ENCODE assay signal across 39 cellular contexts in genomic region chr18:48560491-48560890, GRCh38.
"Had no signal": no experiment of that assay in that cellular context is flagged by ENCODE, and none has a peak within 500 bp of the region (broad histone marks: within the 10 kb centered on the region; RNA-seq: fewer than 3 reads in every experiment).

No MANE protein-coding gene starts in this region.

- H3K9me3 Mint-ChIP-seq: activated B cell treated with CpG ODN at 0.5 μM for 24 hours; activated naive CD4-positive, alpha-beta T cell treated with anti-CD3 and anti-CD28 coated beads, Interleukin-2, amount 50 U/mL, for 24 hours; activated naive CD8-positive, alpha-beta T cell treated with anti-CD3 and anti-CD28 coated beads, Interleukin-2, amount 50 U/mL, for 24 hours; activated T-helper 1 cell treated with anti-CD3 and anti-CD28 coated beads, Interleukin-12 subunit alpha, Interleukin-12 subunit beta, Interleukin-2, Interleukin-4 antibody, amounts not matched to agents 30 ng/mL and 10 ng/mL and 1 ng/mL, durations not matched to agents 14 hours and 24 hours and 36 hours; activated T-helper 2 cell treated with anti-CD3 and anti-CD28 coated beads, Interferon-gamma antibody, Interleukin-2, Interleukin-4, amounts not matched to agents 10 μg/mL and 5 μg/mL and 100 μg/mL, durations not matched to agents 14 hours and 24 hours and 36 hours; central memory CD8-positive, alpha-beta T cell; effector memory CD8-positive, alpha-beta T cell; T-helper 2 cell treated with Interferon-gamma antibody and Interleukin-4, amounts not matched to agents 5 μg/mL and 100 μg/mL, for 36 hours had no signal

- H3K36me3 Mint-ChIP-seq: activated CD8-positive, alpha-beta memory T cell treated with anti-CD3 and anti-CD28 coated beads, Interleukin-2, amount 10 ng/mL, durations not matched to agents 7 days and 5 days; activated naive CD4-positive, alpha-beta T cell treated with anti-CD3 and anti-CD28 coated beads, Interleukin-2, amount 50 U/mL, for 24 hours; activated naive CD8-positive, alpha-beta T cell treated with anti-CD3 and anti-CD28 coated beads for 36 hours had no signal

- H3K36me3 ChIP-seq: adrenal gland, esophagus muscularis mucosa, gastrocnemius medialis had no signal

- H3K27ac ChIP-seq: adrenal gland, brain microvascular endothelial cell, foreskin keratinocyte, gastrocnemius medialis, heart left ventricle, WERI-Rb-1 had no signal

- H3K4me1 Mint-ChIP-seq: activated B cell treated with CpG ODN at 0.5 μM for 24 hours; activated naive CD4-positive, alpha-beta T cell treated with anti-CD3 and anti-CD28 coated beads, Interleukin-2, amount 50 U/mL, for 24 hours; activated naive CD8-positive, alpha-beta T cell treated with anti-CD3 and anti-CD28 coated beads for 36 hours; central memory CD8-positive, alpha-beta T cell had no signal

- H3K27me3 ChIP-seq: adrenal gland, brain microvascular endothelial cell, esophagus muscularis mucosa, foreskin keratinocyte, gastrocnemius medialis, heart left ventricle had no signal

- FAIRE-seq: astrocyte, bronchial epithelial cell, colon had no signal

- H3K4me3 ChIP-seq: adrenal gland, esophagus muscularis mucosa, gastrocnemius medialis, heart left ventricle had no signal

- H3K27me3 Mint-ChIP-seq: activated B cell treated with CpG ODN at 0.5 μM for 24 hours had no signal

- H3K9me3 ChIP-seq: adrenal gland had no signal

- ATAC-seq: activated CD4-positive, CD25-positive, alpha-beta regulatory T cell treated with anti-CD3 and anti-CD28 coated beads, Interleukin-2, amount 50 U/mL, for 24 hours; activated CD8-positive, alpha-beta memory T cell treated with anti-CD3 and anti-CD28 coated beads, Interleukin-2, amount 10 ng/mL, durations not matched to agents 7 days and 5 days; activated CD8-positive, alpha-beta T cell treated with anti-CD3 and anti-CD28 coated beads, Interleukin-2, amount 10 ng/mL, durations not matched to agents 7 days and 5 days; activated naive CD8-positive, alpha-beta T cell treated with anti-CD3 and anti-CD28 coated beads, Interleukin-2, amount 50 U/mL, for 24 hours; effector memory CD8-positive, alpha-beta T cell; foreskin keratinocyte; gastrocnemius medialis; heart left ventricle; T-helper 17 cell had no signal

- DNase-seq: activated B cell treated with CpG ODN at 0.5 μM for 24 hours; activated CD4-positive, alpha-beta T cell treated with anti-CD3 and anti-CD28 coated beads for 48 hours; activated CD4-positive, alpha-beta T cell treated with anti-CD3 and anti-CD28 coated beads, Interleukin-2, amount 50 U/mL, for 1 hour; activated CD4-positive, alpha-beta T cell treated with anti-CD3 and anti-CD28 coated beads, Interleukin-2, amount 50 U/mL, for 48 hours; activated CD8-positive, alpha-beta memory T cell treated with anti-CD3 and anti-CD28 coated beads, Interleukin-2, amount 10 ng/mL, durations not matched to agents 7 days and 5 days; activated CD8-positive, alpha-beta memory T cell treated with anti-CD3 and anti-CD28 coated beads, Interleukin-2, amount 50 U/mL, for 4 hours; activated CD8-positive, alpha-beta T cell treated with anti-CD3 and anti-CD28 coated beads, Interleukin-2, amount 10 ng/mL, durations not matched to agents 7 days and 5 days; activated effector memory CD4-positive, alpha-beta T cell treated with anti-CD3 and anti-CD28 coated beads, Interleukin-2, amount 50 U/mL, for 16 hours; activated naive CD4-positive, alpha-beta T cell treated with anti-CD3 and anti-CD28 coated beads for 36 hours; activated naive CD8-positive, alpha-beta T cell treated with anti-CD3 and anti-CD28 coated beads for 36 hours; activated naive CD8-positive, alpha-beta T cell treated with anti-CD3 and anti-CD28 coated beads, Interleukin-2, amount 50 U/mL, for 24 hours; activated T-cell treated with anti-CD3 and anti-CD28 coated beads, Interleukin-2, amount 50 U/mL, for 1 hour; activated T-cell treated with anti-CD3 and anti-CD28 coated beads, Interleukin-2, amount 50 U/mL, for 48 hours; adrenal gland; amygdala; brain microvascular endothelial cell; cortex of kidney; dermis blood vessel endothelial cell; effector CD4-positive, alpha-beta T cell; effector memory CD8-positive, alpha-beta T cell; erythroblast; foreskin keratinocyte; gastrocnemius medialis; glutamatergic neuron; heart left ventricle; T-helper 1 cell; T-helper 17 cell; T1000; WERI-Rb-1 had no signal

- H3K4me3 Mint-ChIP-seq: activated B cell treated with CpG ODN at 0.5 μM for 24 hours; activated CD8-positive, alpha-beta memory T cell treated with anti-CD3 and anti-CD28 coated beads, Interleukin-2, amount 10 ng/mL, durations not matched to agents 7 days and 5 days; activated CD8-positive, alpha-beta T cell treated with anti-CD3 and anti-CD28 coated beads, Interleukin-2, amount 10 ng/mL, durations not matched to agents 7 days and 5 days; activated naive CD4-positive, alpha-beta T cell treated with anti-CD3 and anti-CD28 coated beads for 36 hours; activated naive CD4-positive, alpha-beta T cell treated with anti-CD3 and anti-CD28 coated beads, Interleukin-2, amount 50 U/mL, for 24 hours; activated naive CD8-positive, alpha-beta T cell treated with anti-CD3 and anti-CD28 coated beads for 36 hours; activated naive CD8-positive, alpha-beta T cell treated with anti-CD3 and anti-CD28 coated beads, Interleukin-2, amount 50 U/mL, for 24 hours; activated T-helper 1 cell treated with anti-CD3 and anti-CD28 coated beads, Interleukin-12 subunit alpha, Interleukin-12 subunit beta, Interleukin-2, Interleukin-4 antibody, amounts not matched to agents 30 ng/mL and 10 ng/mL and 1 ng/mL, durations not matched to agents 14 hours and 24 hours and 36 hours; central memory CD8-positive, alpha-beta T cell; effector memory CD8-positive, alpha-beta T cell; T-helper 17 cell; T-helper 2 cell treated with Interferon-gamma antibody and Interleukin-4, amounts not matched to agents 5 μg/mL and 100 μg/mL, for 36 hours had no signal

- H3K27ac Mint-ChIP-seq: activated B cell treated with CpG ODN at 0.5 μM for 24 hours; activated CD8-positive, alpha-beta memory T cell treated with anti-CD3 and anti-CD28 coated beads, Interleukin-2, amount 10 ng/mL, durations not matched to agents 7 days and 5 days; activated CD8-positive, alpha-beta T cell treated with anti-CD3 and anti-CD28 coated beads, Interleukin-2, amount 10 ng/mL, durations not matched to agents 7 days and 5 days; activated naive CD4-positive, alpha-beta T cell treated with anti-CD3 and anti-CD28 coated beads for 36 hours; activated naive CD4-positive, alpha-beta T cell treated with anti-CD3 and anti-CD28 coated beads, Interleukin-2, amount 50 U/mL, for 24 hours; activated naive CD8-positive, alpha-beta T cell treated with anti-CD3 and anti-CD28 coated beads for 36 hours; activated naive CD8-positive, alpha-beta T cell treated with anti-CD3 and anti-CD28 coated beads, Interleukin-2, amount 50 U/mL, for 24 hours; activated T-helper 1 cell treated with anti-CD3 and anti-CD28 coated beads, Interleukin-12 subunit alpha, Interleukin-12 subunit beta, Interleukin-2, Interleukin-4 antibody, amounts not matched to agents 30 ng/mL and 10 ng/mL and 1 ng/mL, durations not matched to agents 14 hours and 24 hours and 36 hours; activated T-helper 2 cell treated with anti-CD3 and anti-CD28 coated beads, Interferon-gamma antibody, Interleukin-2, Interleukin-4, amounts not matched to agents 10 μg/mL and 5 μg/mL and 100 μg/mL, durations not matched to agents 14 hours and 24 hours and 36 hours; effector memory CD8-positive, alpha-beta T cell; T-helper 17 cell; T-helper 2 cell treated with Interferon-gamma antibody and Interleukin-4, amounts not matched to agents 5 μg/mL and 100 μg/mL, for 36 hours had no signal
